Comparison of ENCODE assay signal across 1 cellular context in genomic region chrX:123084797-123085196, GRCh38.
TF ChIP-seq lines count a peak whose summit lies in the region.

No MANE protein-coding gene starts in this region.

TF ChIP-seq in H1, 55 proteins besides CTCF, POLR2A, EP300 and RAD21:
- TF ChIP-seq JUND (IDR thresholded peaks at IDR 0.05; ENCODE audit: low read length) (no peak), POLR2AphosphoS5 (IDR thresholded peaks at IDR 0.05; ENCODE audit: low read depth, low read length) (no peak), SAP30 (IDR thresholded peaks at IDR 0.05; ENCODE audit: insufficient read depth, insufficient replicate concordance, low read length) (no peak), CHD7 (IDR thresholded peaks at IDR 0.05; ENCODE audit: insufficient replicate concordance, low read length) (no peak), TAF1 (IDR thresholded peaks at IDR 0.05; ENCODE audit: low read depth, low read length) (no peak), TBP (IDR thresholded peaks at IDR 0.05; ENCODE audit: low read depth, low read length) (no peak), KDM4A (IDR thresholded peaks at IDR 0.05; ENCODE audit: low read depth, low read length, severe bottlenecking) (no peak)
TF ChIP-seq in H1: peak in this region for 0.
